Comparison of ENCODE assay signal across 1 cellular context in the genomic region with DNA sequence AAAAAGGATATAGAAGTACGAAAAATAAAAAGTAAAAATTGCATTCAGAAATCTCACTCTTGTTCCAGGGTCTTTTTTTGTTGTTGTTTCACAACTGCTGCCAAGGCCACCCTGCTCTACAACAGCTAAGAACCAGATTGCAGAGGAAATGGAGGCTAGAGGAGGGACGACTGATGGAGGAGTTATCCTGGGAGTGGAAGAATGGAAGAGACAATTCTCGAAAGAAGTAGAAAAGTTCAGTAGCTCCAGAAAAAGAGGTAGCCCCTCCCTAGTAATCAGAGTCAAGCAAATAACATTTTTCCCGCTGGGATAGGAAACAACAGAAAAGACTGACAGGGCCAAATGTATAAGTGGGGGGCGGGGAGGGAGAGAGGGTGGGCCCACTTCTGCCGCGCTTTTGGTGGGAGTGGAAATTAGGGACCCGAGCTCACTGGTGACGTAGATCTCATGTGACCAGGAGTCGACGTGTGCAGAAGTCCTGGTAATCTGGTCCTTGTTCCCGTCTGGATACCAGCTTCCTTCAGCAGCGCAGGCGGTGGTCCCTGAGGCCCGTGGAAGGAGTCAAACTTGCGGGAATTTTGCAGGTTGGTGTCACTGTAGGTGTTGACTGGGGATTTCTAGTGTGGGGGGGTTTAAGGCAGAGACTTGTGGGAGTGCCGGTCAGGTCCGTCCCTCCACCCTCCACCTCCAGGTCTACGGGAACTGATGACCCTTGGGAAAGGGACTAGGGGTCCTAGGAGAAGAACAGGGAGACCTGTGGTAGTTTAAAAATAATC.
A peak's percentile ranks its signal among the peaks of the same experiment; 100 is the strongest.
TF ChIP-seq lines count a peak whose summit lies in the region.

A gene with protein sequence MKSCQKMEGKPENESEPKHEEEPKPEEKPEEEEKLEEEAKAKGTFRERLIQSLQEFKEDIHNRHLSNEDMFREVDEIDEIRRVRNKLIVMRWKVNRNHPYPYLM (plus strand): TSS at position 484 of the 776 bp plus-strand sequence. CDS start 1,179 bp downstream, outside the sequence.

TF ChIP-seq in HepG2, 621 proteins besides CTCF, POLR2A, EP300 and RAD21 (continued from another document and continues in another):
- TF ChIP-seq ZNF605 (CRISPR knock-in tag; IDR thresholded peaks at IDR 0.05) (no peak), CHD4 (IDR thresholded peaks at IDR 0.05; ENCODE audit: borderline replicate concordance, low read length) (no peak), RFXAP (CRISPR knock-in tag; IDR thresholded peaks at IDR 0.05; ENCODE audit: borderline replicate concordance) (no peak), FOXK2 (IDR thresholded peaks at IDR 0.05) (no peak), ZNF589 (CRISPR knock-in tag; conservative IDR thresholded peaks at IDR 0.05) (no peak), ATF1 (CRISPR knock-in tag; IDR thresholded peaks at IDR 0.05) (peak; percentile 54), NR3C1 (CRISPR knock-in tag; IDR thresholded peaks at IDR 0.05) (no peak), ZNF20 (CRISPR knock-in tag; IDR thresholded peaks at IDR 0.05) (no peak), HES4 (CRISPR knock-in tag; IDR thresholded peaks at IDR 0.05; ENCODE audit: borderline replicate concordance) (no peak), ZNF546 (CRISPR knock-in tag; conservative IDR thresholded peaks at IDR 0.05) (no peak), ZZZ3 (CRISPR knock-in tag; IDR thresholded peaks at IDR 0.05; ENCODE audit: borderline replicate concordance) (no peak), TAF1 (CRISPR knock-in tag; IDR thresholded peaks at IDR 0.05) (peak; percentile 21; the same call in 1 of the 2 replicates), IRF2 (CRISPR knock-in tag; IDR thresholded peaks at IDR 0.05) (no peak), ZNF619 (CRISPR knock-in tag; IDR thresholded peaks at IDR 0.05) (no peak), ZNF713 (CRISPR knock-in tag; IDR thresholded peaks at IDR 0.05) (no peak), NCOR1 (IDR thresholded peaks at IDR 0.05; ENCODE audit: borderline replicate concordance, low read length) (no peak), ZFP36 (IDR thresholded peaks at IDR 0.05; ENCODE audit: borderline replicate concordance, low read depth, low read length, partially characterized antibody) (no peak), NFYC (CRISPR knock-in tag; IDR thresholded peaks at IDR 0.05) (no peak), ZNF747 (CRISPR knock-in tag; IDR thresholded peaks at IDR 0.05; ENCODE audit: borderline replicate concordance) (no peak), BHLHE40 (IDR thresholded peaks at IDR 0.05; ENCODE audit: low read length) (no peak), ZNF552 (CRISPR knock-in tag; IDR thresholded peaks at IDR 0.05; ENCODE audit: borderline replicate concordance) (no peak), TCF7L2 (IDR thresholded peaks at IDR 0.05; ENCODE audit: low read depth, low read length) (no peak)
- TF ChIP-seq, protein P1, sequence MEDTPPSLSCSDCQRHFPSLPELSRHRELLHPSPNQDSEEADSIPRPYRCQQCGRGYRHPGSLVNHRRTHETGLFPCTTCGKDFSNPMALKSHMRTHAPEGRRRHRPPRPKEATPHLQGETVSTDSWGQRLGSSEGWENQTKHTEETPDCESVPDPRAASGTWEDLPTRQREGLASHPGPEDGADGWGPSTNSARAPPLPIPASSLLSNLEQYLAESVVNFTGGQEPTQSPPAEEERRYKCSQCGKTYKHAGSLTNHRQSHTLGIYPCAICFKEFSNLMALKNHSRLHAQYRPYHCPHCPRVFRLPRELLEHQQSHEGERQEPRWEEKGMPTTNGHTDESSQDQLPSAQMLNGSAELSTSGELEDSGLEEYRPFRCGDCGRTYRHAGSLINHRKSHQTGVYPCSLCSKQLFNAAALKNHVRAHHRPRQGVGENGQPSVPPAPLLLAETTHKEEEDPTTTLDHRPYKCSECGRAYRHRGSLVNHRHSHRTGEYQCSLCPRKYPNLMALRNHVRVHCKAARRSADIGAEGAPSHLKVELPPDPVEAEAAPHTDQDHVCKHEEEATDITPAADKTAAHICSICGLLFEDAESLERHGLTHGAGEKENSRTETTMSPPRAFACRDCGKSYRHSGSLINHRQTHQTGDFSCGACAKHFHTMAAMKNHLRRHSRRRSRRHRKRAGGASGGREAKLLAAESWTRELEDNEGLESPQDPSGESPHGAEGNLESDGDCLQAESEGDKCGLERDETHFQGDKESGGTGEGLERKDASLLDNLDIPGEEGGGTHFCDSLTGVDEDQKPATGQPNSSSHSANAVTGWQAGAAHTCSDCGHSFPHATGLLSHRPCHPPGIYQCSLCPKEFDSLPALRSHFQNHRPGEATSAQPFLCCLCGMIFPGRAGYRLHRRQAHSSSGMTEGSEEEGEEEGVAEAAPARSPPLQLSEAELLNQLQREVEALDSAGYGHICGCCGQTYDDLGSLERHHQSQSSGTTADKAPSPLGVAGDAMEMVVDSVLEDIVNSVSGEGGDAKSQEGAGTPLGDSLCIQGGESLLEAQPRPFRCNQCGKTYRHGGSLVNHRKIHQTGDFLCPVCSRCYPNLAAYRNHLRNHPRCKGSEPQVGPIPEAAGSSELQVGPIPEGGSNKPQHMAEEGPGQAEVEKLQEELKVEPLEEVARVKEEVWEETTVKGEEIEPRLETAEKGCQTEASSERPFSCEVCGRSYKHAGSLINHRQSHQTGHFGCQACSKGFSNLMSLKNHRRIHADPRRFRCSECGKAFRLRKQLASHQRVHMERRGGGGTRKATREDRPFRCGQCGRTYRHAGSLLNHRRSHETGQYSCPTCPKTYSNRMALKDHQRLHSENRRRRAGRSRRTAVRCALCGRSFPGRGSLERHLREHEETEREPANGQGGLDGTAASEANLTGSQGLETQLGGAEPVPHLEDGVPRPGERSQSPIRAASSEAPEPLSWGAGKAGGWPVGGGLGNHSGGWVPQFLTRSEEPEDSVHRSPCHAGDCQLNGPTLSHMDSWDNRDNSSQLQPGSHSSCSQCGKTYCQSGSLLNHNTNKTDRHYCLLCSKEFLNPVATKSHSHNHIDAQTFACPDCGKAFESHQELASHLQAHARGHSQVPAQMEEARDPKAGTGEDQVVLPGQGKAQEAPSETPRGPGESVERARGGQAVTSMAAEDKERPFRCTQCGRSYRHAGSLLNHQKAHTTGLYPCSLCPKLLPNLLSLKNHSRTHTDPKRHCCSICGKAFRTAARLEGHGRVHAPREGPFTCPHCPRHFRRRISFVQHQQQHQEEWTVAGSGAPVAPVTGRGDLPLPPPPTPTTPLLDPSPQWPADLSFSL (CRISPR knock-in tag; IDR thresholded peaks at IDR 0.05): no peak
- TF ChIP-seq, protein P2, sequence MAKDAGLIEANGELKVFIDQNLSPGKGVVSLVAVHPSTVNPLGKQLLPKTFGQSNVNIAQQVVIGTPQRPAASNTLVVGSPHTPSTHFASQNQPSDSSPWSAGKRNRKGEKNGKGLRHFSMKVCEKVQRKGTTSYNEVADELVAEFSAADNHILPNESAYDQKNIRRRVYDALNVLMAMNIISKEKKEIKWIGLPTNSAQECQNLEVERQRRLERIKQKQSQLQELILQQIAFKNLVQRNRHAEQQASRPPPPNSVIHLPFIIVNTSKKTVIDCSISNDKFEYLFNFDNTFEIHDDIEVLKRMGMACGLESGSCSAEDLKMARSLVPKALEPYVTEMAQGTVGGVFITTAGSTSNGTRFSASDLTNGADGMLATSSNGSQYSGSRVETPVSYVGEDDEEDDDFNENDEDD (CRISPR knock-in tag; IDR thresholded peaks at IDR 0.05; ENCODE audit: borderline replicate concordance): peak; percentile 33; the same call in 1 of the 2 replicates
- TF ChIP-seq, protein P3, sequence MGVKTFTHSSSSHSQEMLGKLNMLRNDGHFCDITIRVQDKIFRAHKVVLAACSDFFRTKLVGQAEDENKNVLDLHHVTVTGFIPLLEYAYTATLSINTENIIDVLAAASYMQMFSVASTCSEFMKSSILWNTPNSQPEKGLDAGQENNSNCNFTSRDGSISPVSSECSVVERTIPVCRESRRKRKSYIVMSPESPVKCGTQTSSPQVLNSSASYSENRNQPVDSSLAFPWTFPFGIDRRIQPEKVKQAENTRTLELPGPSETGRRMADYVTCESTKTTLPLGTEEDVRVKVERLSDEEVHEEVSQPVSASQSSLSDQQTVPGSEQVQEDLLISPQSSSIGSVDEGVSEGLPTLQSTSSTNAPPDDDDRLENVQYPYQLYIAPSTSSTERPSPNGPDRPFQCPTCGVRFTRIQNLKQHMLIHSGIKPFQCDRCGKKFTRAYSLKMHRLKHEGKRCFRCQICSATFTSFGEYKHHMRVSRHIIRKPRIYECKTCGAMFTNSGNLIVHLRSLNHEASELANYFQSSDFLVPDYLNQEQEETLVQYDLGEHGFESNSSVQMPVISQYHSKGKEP (CRISPR knock-in tag; IDR thresholded peaks at IDR 0.05): no peak
- TF ChIP-seq, protein P4, sequence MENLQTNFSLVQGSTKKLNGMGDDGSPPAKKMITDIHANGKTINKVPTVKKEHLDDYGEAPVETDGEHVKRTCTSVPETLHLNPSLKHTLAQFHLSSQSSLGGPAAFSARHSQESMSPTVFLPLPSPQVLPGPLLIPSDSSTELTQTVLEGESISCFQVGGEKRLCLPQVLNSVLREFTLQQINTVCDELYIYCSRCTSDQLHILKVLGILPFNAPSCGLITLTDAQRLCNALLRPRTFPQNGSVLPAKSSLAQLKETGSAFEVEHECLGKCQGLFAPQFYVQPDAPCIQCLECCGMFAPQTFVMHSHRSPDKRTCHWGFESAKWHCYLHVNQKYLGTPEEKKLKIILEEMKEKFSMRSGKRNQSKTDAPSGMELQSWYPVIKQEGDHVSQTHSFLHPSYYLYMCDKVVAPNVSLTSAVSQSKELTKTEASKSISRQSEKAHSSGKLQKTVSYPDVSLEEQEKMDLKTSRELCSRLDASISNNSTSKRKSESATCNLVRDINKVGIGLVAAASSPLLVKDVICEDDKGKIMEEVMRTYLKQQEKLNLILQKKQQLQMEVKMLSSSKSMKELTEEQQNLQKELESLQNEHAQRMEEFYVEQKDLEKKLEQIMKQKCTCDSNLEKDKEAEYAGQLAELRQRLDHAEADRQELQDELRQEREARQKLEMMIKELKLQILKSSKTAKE (CRISPR knock-in tag; IDR thresholded peaks at IDR 0.05; ENCODE audit: borderline replicate concordance): no peak
- TF ChIP-seq, protein P5, sequence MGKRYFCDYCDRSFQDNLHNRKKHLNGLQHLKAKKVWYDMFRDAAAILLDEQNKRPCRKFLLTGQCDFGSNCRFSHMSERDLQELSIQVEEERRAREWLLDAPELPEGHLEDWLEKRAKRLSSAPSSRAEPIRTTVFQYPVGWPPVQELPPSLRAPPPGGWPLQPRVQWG (CRISPR knock-in tag; IDR thresholded peaks at IDR 0.05; ENCODE audit: borderline replicate concordance, low read depth): no peak
- TF ChIP-seq, protein P6, sequence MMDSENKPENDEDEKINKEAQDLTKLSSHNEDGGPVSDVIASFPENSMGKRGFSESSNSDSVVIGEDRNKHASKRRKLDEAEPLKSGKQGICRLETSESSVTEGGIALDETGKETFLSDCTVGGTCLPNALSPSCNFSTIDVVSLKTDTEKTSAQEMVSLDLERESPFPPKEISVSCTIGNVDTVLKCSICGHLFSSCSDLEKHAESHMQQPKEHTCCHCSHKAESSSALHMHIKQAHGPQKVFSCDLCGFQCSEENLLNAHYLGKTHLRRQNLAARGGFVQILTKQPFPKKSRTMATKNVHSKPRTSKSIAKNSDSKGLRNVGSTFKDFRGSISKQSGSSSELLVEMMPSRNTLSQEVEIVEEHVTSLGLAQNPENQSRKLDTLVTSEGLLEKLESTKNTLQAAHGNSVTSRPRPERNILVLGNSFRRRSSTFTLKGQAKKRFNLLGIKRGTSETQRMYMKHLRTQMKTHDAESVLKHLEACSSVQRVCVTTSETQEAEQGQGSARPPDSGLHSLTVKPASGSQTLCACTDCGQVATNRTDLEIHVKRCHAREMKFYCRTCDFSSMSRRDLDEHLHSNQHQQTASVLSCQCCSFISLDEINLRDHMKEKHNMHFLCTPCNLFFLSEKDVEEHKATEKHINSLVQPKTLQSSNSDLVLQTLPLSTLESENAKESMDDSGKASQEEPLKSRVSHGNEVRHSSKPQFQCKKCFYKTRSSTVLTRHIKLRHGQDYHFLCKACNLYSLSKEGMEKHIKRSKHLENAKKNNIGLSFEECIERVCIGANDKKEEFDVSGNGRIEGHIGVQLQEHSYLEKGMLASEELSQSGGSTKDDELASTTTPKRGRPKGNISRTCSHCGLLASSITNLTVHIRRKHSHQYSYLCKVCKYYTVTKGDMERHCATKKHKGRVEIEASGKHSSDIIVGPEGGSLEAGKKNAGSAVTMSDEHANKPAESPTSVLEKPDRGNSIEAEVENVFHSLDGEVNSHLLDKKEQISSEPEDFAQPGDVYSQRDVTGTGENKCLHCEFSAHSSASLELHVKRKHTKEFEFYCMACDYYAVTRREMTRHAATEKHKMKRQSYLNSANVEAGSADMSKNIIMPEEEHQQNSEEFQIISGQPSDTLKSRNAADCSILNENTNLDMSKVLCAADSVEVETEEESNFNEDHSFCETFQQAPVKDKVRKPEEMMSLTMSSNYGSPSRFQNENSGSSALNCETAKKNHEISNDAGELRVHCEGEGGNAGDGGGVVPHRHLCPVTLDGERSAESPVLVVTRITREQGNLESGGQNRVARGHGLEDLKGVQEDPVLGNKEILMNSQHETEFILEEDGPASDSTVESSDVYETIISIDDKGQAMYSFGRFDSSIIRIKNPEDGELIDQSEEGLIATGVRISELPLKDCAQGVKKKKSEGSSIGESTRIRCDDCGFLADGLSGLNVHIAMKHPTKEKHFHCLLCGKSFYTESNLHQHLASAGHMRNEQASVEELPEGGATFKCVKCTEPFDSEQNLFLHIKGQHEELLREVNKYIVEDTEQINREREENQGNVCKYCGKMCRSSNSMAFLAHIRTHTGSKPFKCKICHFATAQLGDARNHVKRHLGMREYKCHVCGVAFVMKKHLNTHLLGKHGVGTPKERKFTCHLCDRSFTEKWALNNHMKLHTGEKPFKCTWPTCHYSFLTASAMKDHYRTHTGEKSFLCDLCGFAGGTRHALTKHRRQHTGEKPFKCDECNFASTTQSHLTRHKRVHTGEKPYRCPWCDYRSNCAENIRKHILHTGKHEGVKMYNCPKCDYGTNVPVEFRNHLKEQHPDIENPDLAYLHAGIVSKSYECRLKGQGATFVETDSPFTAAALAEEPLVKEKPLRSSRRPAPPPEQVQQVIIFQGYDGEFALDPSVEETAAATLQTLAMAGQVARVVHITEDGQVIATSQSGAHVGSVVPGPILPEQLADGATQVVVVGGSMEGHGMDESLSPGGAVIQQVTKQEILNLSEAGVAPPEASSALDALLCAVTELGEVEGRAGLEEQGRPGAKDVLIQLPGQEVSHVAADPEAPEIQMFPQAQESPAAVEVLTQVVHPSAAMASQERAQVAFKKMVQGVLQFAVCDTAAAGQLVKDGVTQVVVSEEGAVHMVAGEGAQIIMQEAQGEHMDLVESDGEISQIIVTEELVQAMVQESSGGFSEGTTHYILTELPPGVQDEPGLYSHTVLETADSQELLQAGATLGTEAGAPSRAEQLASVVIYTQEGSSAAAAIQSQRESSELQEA (CRISPR knock-in tag; IDR thresholded peaks at IDR 0.05; ENCODE audit: not compliant biosample characterization): no peak
- TF ChIP-seq, protein P7, sequence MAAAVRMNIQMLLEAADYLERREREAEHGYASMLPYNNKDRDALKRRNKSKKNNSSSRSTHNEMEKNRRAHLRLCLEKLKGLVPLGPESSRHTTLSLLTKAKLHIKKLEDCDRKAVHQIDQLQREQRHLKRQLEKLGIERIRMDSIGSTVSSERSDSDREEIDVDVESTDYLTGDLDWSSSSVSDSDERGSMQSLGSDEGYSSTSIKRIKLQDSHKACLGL (CRISPR knock-in tag; IDR thresholded peaks at IDR 0.05): no peak
